In genomic region chr5:172175263-172175719, GRCh38 we compare ENCODE assay signal across 1 cellular context.
TF ChIP-seq lines count a peak whose summit lies in the region.

No MANE protein-coding gene starts in this region.

TF ChIP-seq in GM12878, 131 proteins besides CTCF, POLR2A, EP300 and RAD21 (continued from another document and continues in another):
- TF ChIP-seq, protein P1, sequence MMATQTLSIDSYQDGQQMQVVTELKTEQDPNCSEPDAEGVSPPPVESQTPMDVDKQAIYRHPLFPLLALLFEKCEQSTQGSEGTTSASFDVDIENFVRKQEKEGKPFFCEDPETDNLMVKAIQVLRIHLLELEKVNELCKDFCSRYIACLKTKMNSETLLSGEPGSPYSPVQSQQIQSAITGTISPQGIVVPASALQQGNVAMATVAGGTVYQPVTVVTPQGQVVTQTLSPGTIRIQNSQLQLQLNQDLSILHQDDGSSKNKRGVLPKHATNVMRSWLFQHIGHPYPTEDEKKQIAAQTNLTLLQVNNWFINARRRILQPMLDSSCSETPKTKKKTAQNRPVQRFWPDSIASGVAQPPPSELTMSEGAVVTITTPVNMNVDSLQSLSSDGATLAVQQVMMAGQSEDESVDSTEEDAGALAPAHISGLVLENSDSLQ (IDR thresholded peaks at IDR 0.05): peak; percentile 11; the same call in 1 of the 2 replicates
- TF ChIP-seq, protein P2, sequence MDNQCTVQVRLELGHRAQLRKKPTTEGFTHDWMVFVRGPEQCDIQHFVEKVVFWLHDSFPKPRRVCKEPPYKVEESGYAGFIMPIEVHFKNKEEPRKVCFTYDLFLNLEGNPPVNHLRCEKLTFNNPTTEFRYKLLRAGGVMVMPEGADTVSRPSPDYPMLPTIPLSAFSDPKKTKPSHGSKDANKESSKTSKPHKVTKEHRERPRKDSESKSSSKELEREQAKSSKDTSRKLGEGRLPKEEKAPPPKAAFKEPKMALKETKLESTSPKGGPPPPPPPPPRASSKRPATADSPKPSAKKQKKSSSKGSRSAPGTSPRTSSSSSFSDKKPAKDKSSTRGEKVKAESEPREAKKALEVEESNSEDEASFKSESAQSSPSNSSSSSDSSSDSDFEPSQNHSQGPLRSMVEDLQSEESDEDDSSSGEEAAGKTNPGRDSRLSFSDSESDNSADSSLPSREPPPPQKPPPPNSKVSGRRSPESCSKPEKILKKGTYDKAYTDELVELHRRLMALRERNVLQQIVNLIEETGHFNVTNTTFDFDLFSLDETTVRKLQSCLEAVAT (IDR thresholded peaks at IDR 0.05): peak; percentile 75
- TF ChIP-seq YY1 (IDR thresholded peaks at IDR 0.05; ENCODE audit: low read depth, low read length): peak; percentile 58
- TF ChIP-seq BCLAF1 (IDR thresholded peaks at IDR 0.05): no peak
- 0 out of 2 replicates have a peak, but pooled peaks have one; percentile 49 for TF ChIP-seq TCF12 (IDR thresholded peaks at IDR 0.05; ENCODE audit: low read depth, low read length)
- peak; percentile 67; the same call in 1 of the 2 replicates for TF ChIP-seq POLR2AphosphoS5 (IDR thresholded peaks at IDR 0.05; ENCODE audit: low read length)
- no peak; the same call in 1 of the 2 replicates for TF ChIP-seq ZBED1 (IDR thresholded peaks at IDR 0.05; ENCODE audit: borderline replicate concordance)
- peak; percentile 18; the same call in 1 of the 2 replicates for TF ChIP-seq ZNF24 (IDR thresholded peaks at IDR 0.05)
- TF ChIP-seq TBL1XR1 (IDR thresholded peaks at IDR 0.05; ENCODE audit: low read depth, low read length): no peak
- TF ChIP-seq FOS (IDR thresholded peaks at IDR 0.05; ENCODE audit: borderline replicate concordance, extremely low read depth, insufficient read length): no peak
- TF ChIP-seq, protein P3, sequence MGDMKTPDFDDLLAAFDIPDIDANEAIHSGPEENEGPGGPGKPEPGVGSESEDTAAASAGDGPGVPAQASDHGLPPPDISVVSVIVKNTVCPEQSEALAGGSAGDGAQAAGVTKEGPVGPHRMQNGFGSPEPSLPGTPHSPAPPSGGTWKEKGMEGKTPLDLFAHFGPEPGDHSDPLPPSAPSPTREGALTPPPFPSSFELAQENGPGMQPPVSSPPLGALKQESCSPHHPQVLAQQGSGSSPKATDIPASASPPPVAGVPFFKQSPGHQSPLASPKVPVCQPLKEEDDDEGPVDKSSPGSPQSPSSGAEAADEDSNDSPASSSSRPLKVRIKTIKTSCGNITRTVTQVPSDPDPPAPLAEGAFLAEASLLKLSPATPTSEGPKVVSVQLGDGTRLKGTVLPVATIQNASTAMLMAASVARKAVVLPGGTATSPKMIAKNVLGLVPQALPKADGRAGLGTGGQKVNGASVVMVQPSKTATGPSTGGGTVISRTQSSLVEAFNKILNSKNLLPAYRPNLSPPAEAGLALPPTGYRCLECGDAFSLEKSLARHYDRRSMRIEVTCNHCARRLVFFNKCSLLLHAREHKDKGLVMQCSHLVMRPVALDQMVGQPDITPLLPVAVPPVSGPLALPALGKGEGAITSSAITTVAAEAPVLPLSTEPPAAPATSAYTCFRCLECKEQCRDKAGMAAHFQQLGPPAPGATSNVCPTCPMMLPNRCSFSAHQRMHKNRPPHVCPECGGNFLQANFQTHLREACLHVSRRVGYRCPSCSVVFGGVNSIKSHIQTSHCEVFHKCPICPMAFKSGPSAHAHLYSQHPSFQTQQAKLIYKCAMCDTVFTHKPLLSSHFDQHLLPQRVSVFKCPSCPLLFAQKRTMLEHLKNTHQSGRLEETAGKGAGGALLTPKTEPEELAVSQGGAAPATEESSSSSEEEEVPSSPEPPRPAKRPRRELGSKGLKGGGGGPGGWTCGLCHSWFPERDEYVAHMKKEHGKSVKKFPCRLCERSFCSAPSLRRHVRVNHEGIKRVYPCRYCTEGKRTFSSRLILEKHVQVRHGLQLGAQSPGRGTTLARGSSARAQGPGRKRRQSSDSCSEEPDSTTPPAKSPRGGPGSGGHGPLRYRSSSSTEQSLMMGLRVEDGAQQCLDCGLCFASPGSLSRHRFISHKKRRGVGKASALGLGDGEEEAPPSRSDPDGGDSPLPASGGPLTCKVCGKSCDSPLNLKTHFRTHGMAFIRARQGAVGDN (IDR thresholded peaks at IDR 0.05): peak; percentile 47; the same call in 1 of the 2 replicates
- TF ChIP-seq, protein P4, sequence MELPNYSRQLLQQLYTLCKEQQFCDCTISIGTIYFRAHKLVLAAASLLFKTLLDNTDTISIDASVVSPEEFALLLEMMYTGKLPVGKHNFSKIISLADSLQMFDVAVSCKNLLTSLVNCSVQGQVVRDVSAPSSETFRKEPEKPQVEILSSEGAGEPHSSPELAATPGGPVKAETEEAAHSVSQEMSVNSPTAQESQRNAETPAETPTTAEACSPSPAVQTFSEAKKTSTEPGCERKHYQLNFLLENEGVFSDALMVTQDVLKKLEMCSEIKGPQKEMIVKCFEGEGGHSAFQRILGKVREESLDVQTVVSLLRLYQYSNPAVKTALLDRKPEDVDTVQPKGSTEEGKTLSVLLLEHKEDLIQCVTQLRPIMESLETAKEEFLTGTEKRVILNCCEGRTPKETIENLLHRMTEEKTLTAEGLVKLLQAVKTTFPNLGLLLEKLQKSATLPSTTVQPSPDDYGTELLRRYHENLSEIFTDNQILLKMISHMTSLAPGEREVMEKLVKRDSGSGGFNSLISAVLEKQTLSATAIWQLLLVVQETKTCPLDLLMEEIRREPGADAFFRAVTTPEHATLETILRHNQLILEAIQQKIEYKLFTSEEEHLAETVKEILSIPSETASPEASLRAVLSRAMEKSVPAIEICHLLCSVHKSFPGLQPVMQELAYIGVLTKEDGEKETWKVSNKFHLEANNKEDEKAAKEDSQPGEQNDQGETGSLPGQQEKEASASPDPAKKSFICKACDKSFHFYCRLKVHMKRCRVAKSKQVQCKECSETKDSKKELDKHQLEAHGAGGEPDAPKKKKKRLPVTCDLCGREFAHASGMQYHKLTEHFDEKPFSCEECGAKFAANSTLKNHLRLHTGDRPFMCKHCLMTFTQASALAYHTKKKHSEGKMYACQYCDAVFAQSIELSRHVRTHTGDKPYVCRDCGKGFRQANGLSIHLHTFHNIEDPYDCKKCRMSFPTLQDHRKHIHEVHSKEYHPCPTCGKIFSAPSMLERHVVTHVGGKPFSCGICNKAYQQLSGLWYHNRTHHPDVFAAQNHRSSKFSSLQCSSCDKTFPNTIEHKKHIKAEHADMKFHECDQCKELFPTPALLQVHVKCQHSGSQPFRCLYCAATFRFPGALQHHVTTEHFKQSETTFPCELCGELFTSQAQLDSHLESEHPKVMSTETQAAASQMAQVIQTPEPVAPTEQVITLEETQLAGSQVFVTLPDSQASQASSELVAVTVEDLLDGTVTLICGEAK (IDR thresholded peaks at IDR 0.05; ENCODE audit: borderline replicate concordance): peak; percentile 72; the same call in 1 of the 2 replicates
- no peak for TF ChIP-seq KAT2A (conservative IDR thresholded peaks at IDR 0.05; ENCODE audit: control insufficient read depth, low read depth, low read length)
- 0 out of 2 replicates have a peak, but pooled peaks have one; percentile 16 for TF ChIP-seq LARP7 (IDR thresholded peaks at IDR 0.05)
- peak; percentile 55; the same call in 1 of the 2 replicates for TF ChIP-seq CHD2 (IDR thresholded peaks at IDR 0.05; ENCODE audit: borderline replicate concordance, low read depth, low read length)
- TF ChIP-seq MTA2 (IDR thresholded peaks at IDR 0.05; ENCODE audit: low read depth): peak; percentile 32; the same call in 1 of the 2 replicates
- peak; percentile 72 for TF ChIP-seq SMAD1 (IDR thresholded peaks at IDR 0.05; ENCODE audit: low read depth, partially characterized antibody)
- TF ChIP-seq PAX5 (IDR thresholded peaks at IDR 0.05; ENCODE audit: borderline replicate concordance, low read depth, low read length): peak; percentile 47; the same call in 1 of the 2 replicates
- no peak for TF ChIP-seq CBX3 (IDR thresholded peaks at IDR 0.05; ENCODE audit: borderline replicate concordance, low read depth)
- no peak for TF ChIP-seq POLR2AphosphoS2 (IDR thresholded peaks at IDR 0.05; ENCODE audit: low read depth, low read length)
- peak; percentile 4 for TF ChIP-seq PBX3 (IDR thresholded peaks at IDR 0.05; ENCODE audit: insufficient replicate concordance, low read depth, low read length)
- TF ChIP-seq IRF4 (IDR thresholded peaks at IDR 0.05; ENCODE audit: low read depth, low read length): 0 out of 2 replicates have a peak, but pooled peaks have one; percentile 13
- peak; percentile 31; the same call in 1 of the 2 replicates for TF ChIP-seq ATF7 (IDR thresholded peaks at IDR 0.05; ENCODE audit: low read depth)
- peak; percentile 20; the same call in 1 of the 2 replicates for TF ChIP-seq BCL11A (IDR thresholded peaks at IDR 0.05; ENCODE audit: low read depth, low read length)
- TF ChIP-seq EGR1 (IDR thresholded peaks at IDR 0.05; ENCODE audit: borderline replicate concordance in 1 of 2, low read depth in 2 of 2, low read length in 2 of 2): 0 out of 3 replicates have a peak, but pooled peaks of 1 of the 2 experiments have one; percentile 29
- peak; percentile 73; the same call in 1 of the 2 replicates for TF ChIP-seq GABPA (IDR thresholded peaks at IDR 0.05; ENCODE audit: low read depth)
- peak; percentile 58 to 70 for TF ChIP-seq IKZF2 (IDR thresholded peaks at IDR 0.05)
- TF ChIP-seq POU2F2 (IDR thresholded peaks at IDR 0.05; ENCODE audit: borderline replicate concordance, low read depth, low read length): peak; percentile 55; the same call in 1 of the 3 replicates
- TF ChIP-seq HDGF (IDR thresholded peaks at IDR 0.05): peak; percentile 73
- TF ChIP-seq SP1 (IDR thresholded peaks at IDR 0.05; ENCODE audit: low read depth, low read length): peak; percentile 42
- TF ChIP-seq RUNX3 (IDR thresholded peaks at IDR 0.05; ENCODE audit: low read length): peak; percentile 76
- no peak for TF ChIP-seq SREBF2 (IDR thresholded peaks at IDR 0.05; ENCODE audit: low read length)
- 0 out of 2 replicates have a peak, but pooled peaks have one; percentile 47 for TF ChIP-seq CHD1 (IDR thresholded peaks at IDR 0.05; ENCODE audit: low read depth, low read length)
- TF ChIP-seq BHLHE40 (IDR thresholded peaks at IDR 0.05; ENCODE audit: borderline replicate concordance in 1 of 2, low read depth in 2 of 2, low read length in 1 of 2): peak; percentile 53 to 66; a peak in 1 of 4 replicates
- no peak for TF ChIP-seq ZNF592 (IDR thresholded peaks at IDR 0.05)
- no peak for TF ChIP-seq ASH2L (IDR thresholded peaks at IDR 0.05; ENCODE audit: borderline replicate concordance, low read depth)
